In genomic region chr2:118294063-118294462, GRCh38 we compare ENCODE assay signal across 24 cellular contexts.
"Had no signal": no experiment of that assay in that cellular context is flagged by ENCODE, and none has a peak within 500 bp of the region (broad histone marks: within the 10 kb centered on the region; RNA-seq: fewer than 3 reads in every experiment).

No MANE protein-coding gene starts in this region.

- H3K4me3 Mint-ChIP-seq: activated CD8-positive, alpha-beta memory T cell treated with anti-CD3 and anti-CD28 coated beads, Interleukin-2, amount 10 ng/mL, durations not matched to agents 7 days and 5 days; activated naive CD8-positive, alpha-beta T cell; activated T-cell treated with anti-CD3 and anti-CD28 coated beads, Interleukin-2, amount 50 U/mL, for 4 hours; brain; central memory CD8-positive, alpha-beta T cell; T-helper 1 cell treated with Interleukin-12 subunit alpha and Interleukin-12 subunit beta and Interleukin-4 antibody, amounts not matched to agents 30 μg/mL and 1 μg/mL, for 36 hours; WTC11 had no signal

- H3K27ac Mint-ChIP-seq: activated CD8-positive, alpha-beta memory T cell treated with anti-CD3 and anti-CD28 coated beads, Interleukin-2, amount 10 ng/mL, durations not matched to agents 7 days and 5 days; activated naive CD8-positive, alpha-beta T cell; brain; T-helper 1 cell treated with Interleukin-12 subunit alpha and Interleukin-12 subunit beta and Interleukin-4 antibody, amounts not matched to agents 30 μg/mL and 1 μg/mL, for 36 hours; WTC11 had no signal

- H3K4me1 Mint-ChIP-seq: activated CD8-positive, alpha-beta memory T cell treated with anti-CD3 and anti-CD28 coated beads, Interleukin-2, amount 10 ng/mL, durations not matched to agents 7 days and 5 days; brain; central memory CD8-positive, alpha-beta T cell; WTC11 had no signal

- DNase-seq: activated CD4-positive, alpha-beta T cell treated with anti-CD3 and anti-CD28 coated beads for 48 hours; activated CD4-positive, alpha-beta T cell treated with anti-CD3 and anti-CD28 coated beads, Interleukin-2, amount 50 U/mL, for 48 hours; activated CD4-positive, CD25-positive, alpha-beta regulatory T cell treated with anti-CD3 and anti-CD28 coated beads, Interleukin-2, amount 50 U/mL, for 72 hours; activated CD8-positive, alpha-beta memory T cell treated with anti-CD3 and anti-CD28 coated beads, Interleukin-2, amount 10 ng/mL, durations not matched to agents 7 days and 5 days; activated effector memory CD4-positive, alpha-beta T cell treated with anti-CD3 and anti-CD28 coated beads, Interleukin-2, amount 50 U/mL, for 16 hours; activated naive CD4-positive, alpha-beta T cell treated with Interleukin-2 at 50 U/mL for 16 hours; activated T-cell treated with anti-CD3 and anti-CD28 coated beads, Interleukin-2, amount 50 U/mL, for 4 hours; amygdala; MM.1S; NCI-H1105 treated with DMSO at 0.1 percent for 48 hours; NCI-H1436 treated with DMSO at 0.1 percent for 48 hours; NCI-H187; NCI-H2081; NCI-H446; NCI-H524; OCI-M1; Right ventricle myocardium superior had no signal

- H3K36me3 Mint-ChIP-seq: activated CD8-positive, alpha-beta memory T cell treated with anti-CD3 and anti-CD28 coated beads, Interleukin-2, amount 10 ng/mL, durations not matched to agents 7 days and 5 days; activated naive CD8-positive, alpha-beta T cell; brain had no signal

- H3K9me3 Mint-ChIP-seq: activated T-cell treated with anti-CD3 and anti-CD28 coated beads, Interleukin-2, amount 50 U/mL, for 4 hours; central memory CD8-positive, alpha-beta T cell had no signal

- ATAC-seq: activated CD8-positive, alpha-beta memory T cell treated with anti-CD3 and anti-CD28 coated beads, Interleukin-2, amount 10 ng/mL, durations not matched to agents 7 days and 5 days; activated T-cell treated with anti-CD3 and anti-CD28 coated beads, Interleukin-2, amount 50 U/mL, for 4 hours; Panc1; WTC11 had no signal

- H3K27ac ChIP-seq: RWPE1 had no signal
